23 cellular contexts compared by ENCODE assay signal in the genomic region with DNA sequence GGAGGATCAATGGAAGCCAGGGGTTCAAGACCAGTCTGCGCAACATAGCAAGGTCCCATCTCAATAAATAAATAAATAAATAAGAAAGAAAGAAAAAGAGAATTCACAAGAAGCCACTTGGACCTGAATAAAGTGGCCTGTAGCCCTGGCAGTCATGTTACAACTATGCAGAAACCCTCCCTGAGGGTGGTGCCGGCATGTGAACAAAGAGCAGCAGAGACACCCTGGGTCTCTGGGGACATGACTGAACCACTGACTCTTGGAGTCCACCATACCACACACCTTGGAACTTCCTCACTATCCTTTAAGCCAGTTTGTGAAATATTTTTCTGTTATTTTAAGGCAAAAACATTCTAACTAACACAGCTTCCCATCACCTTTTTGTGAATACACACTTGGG.
DNase-seq lines count a peak whose midpoint lies in the region; ATAC-seq, FAIRE-seq and TF ChIP-seq lines count a peak whose summit lies in the region.
"Had no signal": no experiment of that assay in that cellular context is flagged by ENCODE, and none has a peak within 500 bp of the region (broad histone marks: within the 10 kb centered on the region; RNA-seq: fewer than 3 reads in every experiment).

No MANE protein-coding gene starts in this region.

- intact Hi-C loops in Right ventricle myocardium superior (cut with DNase I) (no loop called here), right lobe of liver (cut with DNase I) (no loop called here)

- TF ChIP-seq EP300 in upper lobe of left lung (IDR thresholded peaks at IDR 0.05): no peak

- H3K36me3 ChIP-seq in cardiac muscle cell (peaks cover 60% of the 10 kb centered on the region), trophoblast cell (ENCODE audit: control insufficient read depth in 1 of 2, insufficient read depth in 2 of 2, low read length in 2 of 2) (peaks cover 0 to 3% of the 10 kb centered on the region in 2 experiments), right lobe of liver (no peaks in the 10 kb centered on the region), upper lobe of left lung (peaks cover 0 to 7% (median 0%) of the 10 kb centered on the region in 4 donors)

- H2BK5ac ChIP-seq in trophoblast cell (ENCODE audit: low read depth, low read length, poor library complexity): no peak overlapping the region

- H3K79me2 ChIP-seq in trophoblast cell (ENCODE audit: control insufficient read depth, insufficient read depth, low read length, poor library complexity): no peaks in the 10 kb centered on the region

- H3K4ac ChIP-seq in trophoblast cell (ENCODE audit: low read depth, low read length): no peak overlapping the region

- no peak overlapping the region for H4K12ac ChIP-seq in trophoblast cell (ENCODE audit: low read depth, low read length)

- no peak for TF ChIP-seq CTCF in cardiac muscle cell (IDR thresholded peaks at IDR 0.05; ENCODE audit: low read depth, low read length)
- no peak for TF ChIP-seq CTCF in right lobe of liver (IDR thresholded peaks at IDR 0.05)
- no peak for TF ChIP-seq CTCF in upper lobe of left lung (IDR thresholded peaks at IDR 0.05)

- H3K9ac ChIP-seq in trophoblast cell (ENCODE audit: low read length): no peak overlapping the region

- peak overlapping the region; percentile 37 for H4K91ac ChIP-seq in trophoblast cell (ENCODE audit: low read depth, low read length)

- no CpG with 5 or more reads among the region's 2 CpGs for WGBS in trophoblast cell (ENCODE audit: extremely low coverage, insufficient coverage, insufficient read length)
- WGBS in right lobe of liver (ENCODE audit: insufficient coverage, low coverage, low lambda C conversion rate, missing lambda C conversion rate): 88% methylated on average over 1 of the region's 2 CpGs
- 98 to 100% methylated on average over 2 of the region's 2 CpGs for WGBS in upper lobe of left lung, 2 donors

- ATAC-seq in Right ventricle myocardium superior (ENCODE audit: poor library complexity) (no peak), right lobe of liver (no peak), HG03432 (IDR thresholded peaks at IDR 0.05; ENCODE audit: unreplicated experiment) (no peak), upper lobe of left lung (ENCODE audit: low FRiP score in 2 of 2) (no peak)
- ATAC-seq: HCT116, SK-N-SH treated with all-trans-retinoic acid at 6 μM for 48 hours had no signal

- H3K79me1 ChIP-seq in trophoblast cell (ENCODE audit: low read length): peaks cover 2% of the 10 kb centered on the region

- peak overlapping the region; percentile 84 for H2BK12ac ChIP-seq in trophoblast cell (ENCODE audit: low read length)

- no peaks in the 10 kb centered on the region for H3K27me3 ChIP-seq in cardiac muscle cell
- H3K27me3 ChIP-seq in trophoblast cell (ENCODE audit: insufficient read depth, low read length): no peaks in the 10 kb centered on the region
- no peaks in the 10 kb centered on the region for H3K27me3 ChIP-seq in right lobe of liver
- H3K27me3 ChIP-seq in upper lobe of left lung: no peaks in the 10 kb centered on the region

- peak; percentile 9 for FAIRE-seq in GM12892 (lab: Jason Lieb, UNC)
- FAIRE-seq: GM19239, RCC 7860 had no signal

- TF ChIP-seq POLR2A in GM12892 (IDR thresholded peaks at IDR 0.05; ENCODE audit: low read depth, low read length) (no peak), right lobe of liver (IDR thresholded peaks at IDR 0.05) (no peak), upper lobe of left lung (IDR thresholded peaks at IDR 0.05) (no peak)

- H3K4me2 ChIP-seq in trophoblast cell (ENCODE audit: low read length): no peak overlapping the region

- no peak overlapping the region for H3K14ac ChIP-seq in trophoblast cell (ENCODE audit: low read length)

- no peak overlapping the region for H2BK120ac ChIP-seq in trophoblast cell (ENCODE audit: insufficient read depth, low read length, poor library complexity)

- H3K9me3 ChIP-seq in cardiac muscle cell (ENCODE audit: low read depth) (no peaks in the 10 kb centered on the region), trophoblast cell (ENCODE audit: insufficient read depth, low read depth, low read length) (peaks cover 1% of the 10 kb centered on the region), right lobe of liver (no peaks in the 10 kb centered on the region), upper lobe of left lung (no peaks in the 10 kb centered on the region)

- H3K4me3 ChIP-seq in cardiac muscle cell (no peak overlapping the region), trophoblast cell (ENCODE audit: low read depth, low read length) (no peak overlapping the region), right lobe of liver (no peak overlapping the region), upper lobe of left lung (no peak overlapping the region)

- H2AFZ ChIP-seq in trophoblast cell (ENCODE audit: insufficient read depth, low read length, poor library complexity): no peak overlapping the region

- no peak overlapping the region for H2AK5ac ChIP-seq in trophoblast cell (ENCODE audit: low read length)

- no peak overlapping the region for H3K18ac ChIP-seq in trophoblast cell (ENCODE audit: low read length)

- H4K8ac ChIP-seq in trophoblast cell (ENCODE audit: low read depth, low read length): no peak overlapping the region

- DNase-seq in cardiac muscle cell (ENCODE audit: low read depth in 1 of 2, low spot score in 1 of 2): no peak
- DNase-seq in Right ventricle myocardium superior: no peak
- no peak for DNase-seq in GM12892 (ENCODE audit: insufficient read length)
- peak; percentile 34 for DNase-seq in astrocyte of the hippocampus (ENCODE audit: low read depth, low spot score)
- DNase-seq in trophoblast cell: peak; percentile 82 to 88
- DNase-seq in right lobe of liver: no peak
- DNase-seq in upper lobe of left lung: no peak
- DNase-seq: CD4-positive, alpha-beta memory T cell; DMS153; EL; MM.1S; NCI-H1092 treated with DMSO at 0.1 percent for 48 hours; NCI-H2081; NCI-H2171 treated with DMSO at 0.1 percent for 48 hours; NCI-H446; NCI-H526 treated with DMSO at 0.1 percent for 48 hours; SHP77 treated with DMSO at 0.1 percent for 48 hours had no signal

- peaks cover 29% of the 10 kb centered on the region for H3K4me1 ChIP-seq in cardiac muscle cell (ENCODE audit: low read depth)
- peaks cover 2 to 3% of the 10 kb centered on the region in 2 experiments for H3K4me1 ChIP-seq in trophoblast cell (ENCODE audit: control insufficient read depth in 1 of 2, insufficient read depth in 2 of 2, low read length in 2 of 2)
- H3K4me1 ChIP-seq in right lobe of liver: peaks cover 0 to 16% (median 7%) of the 10 kb centered on the region in 4 donors
- H3K4me1 ChIP-seq in upper lobe of left lung: no peaks in the 10 kb centered on the region

- H3K23ac ChIP-seq in trophoblast cell (ENCODE audit: low read length): no peak overlapping the region

- H3K27ac ChIP-seq in cardiac muscle cell (peak overlapping the region; percentile 68), trophoblast cell (ENCODE audit: low read depth, low read length) (no peak overlapping the region), right lobe of liver (no peak overlapping the region), upper lobe of left lung (no peak overlapping the region)
- H3K27ac ChIP-seq: 22Rv1 had no signal

Comparison
In these comparisons a context has a peak if more than half of its experiments do, and no peak if none do; other contexts are left out.
1. DNase-seq: peak in astrocyte of the hippocampus (single experiment) and trophoblast cell (2 of 2); none in cardiac muscle cell (0 of 2), Right ventricle myocardium superior (single experiment), GM12892 (single experiment), right lobe of liver (0 of 3) and upper lobe of left lung (0 of 2).